In the genomic region with DNA sequence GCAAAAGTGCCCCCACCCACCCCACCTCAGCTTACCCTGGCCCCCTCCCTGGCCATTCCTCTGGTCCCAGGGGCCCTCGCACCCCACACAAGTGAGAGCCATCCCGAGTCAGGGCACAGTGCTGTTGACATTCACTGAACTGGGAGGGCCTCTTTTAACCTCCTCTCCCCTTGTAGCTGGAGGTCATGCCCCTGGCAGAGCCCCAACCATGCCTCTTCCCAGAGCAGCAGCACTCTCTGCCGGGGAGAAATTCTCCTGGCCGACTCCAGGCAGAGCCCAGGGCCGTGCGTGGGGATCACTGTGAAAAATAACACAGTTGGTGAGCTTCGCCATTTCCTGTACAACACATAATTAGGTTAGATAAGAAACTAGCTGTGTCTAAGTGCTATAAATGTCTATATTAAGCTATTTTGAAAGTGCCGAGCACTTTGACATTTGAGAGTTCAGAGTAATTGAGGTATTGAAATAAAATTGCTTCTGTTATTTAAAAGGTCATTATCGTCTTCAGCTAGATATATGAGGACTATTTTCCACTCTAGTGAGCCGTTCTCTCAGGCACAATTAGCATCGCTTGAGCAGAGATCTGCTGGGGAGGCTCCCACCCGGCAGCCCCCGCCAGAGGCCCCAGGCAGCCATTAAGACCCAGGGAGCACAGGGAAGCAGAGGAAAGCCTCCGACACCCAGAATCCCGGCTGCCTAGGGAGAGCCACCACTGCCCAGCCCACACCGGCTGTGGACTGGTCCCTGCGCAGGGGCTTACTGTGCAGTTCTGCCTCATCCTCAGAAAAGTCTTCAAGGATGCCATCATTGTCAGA, we compare ENCODE assay signal across 23 cellular contexts.
A peak's percentile ranks its signal among the peaks of the same experiment; 100 is the strongest.
DNase-seq lines count a peak whose midpoint lies in the region; ATAC-seq, FAIRE-seq and TF ChIP-seq lines count a peak whose summit lies in the region.
"Had no signal": no experiment of that assay in that cellular context is flagged by ENCODE, and none has a peak within 500 bp of the region (broad histone marks: within the 10 kb centered on the region; RNA-seq: fewer than 3 reads in every experiment).

No MANE protein-coding gene starts in this region.

- CTCF ChIA-PET in WTC11 (lab: Charles Lee) = interaction anchor here (0.9 to 1.5 kb wide), 7 partner anchors 11 to 517 kb away, joined by 3 to 9 read pairs (median 4); no protein-coding TSS in a partner anchor

- no peak overlapping the region for H3K27ac ChIP-seq in aorta (ENCODE audit: low read depth in 1 of 2, low read length in 2 of 2)
- H3K27ac ChIP-seq: esophagus muscularis mucosa, vagina had no signal

- no peaks in the 10 kb centered on the region for H3K4me1 ChIP-seq in aorta (ENCODE audit: control insufficient read depth in 1 of 2, insufficient read depth in 2 of 2, low read length in 2 of 2)
- H3K4me1 ChIP-seq: HAP-1 had no signal

- TF ChIP-seq CTCF in WTC11 (IDR thresholded peaks at IDR 0.05) = no peak

- POLR2A ChIA-PET in WTC11 (lab: Charles Lee) = interaction anchor here (0.6 kb wide), 1 partner anchor 105 kb away, joined by 3 read pairs; no protein-coding TSS in a partner anchor

- H3K4me3 Mint-ChIP-seq in WTC11 = no peak overlapping the region
- H3K4me3 Mint-ChIP-seq in activated CD4-positive, alpha-beta T cell treated with anti-CD3 and anti-CD28 coated beads, Interleukin-2, amount 10 ng/mL, durations not matched to agents 24 days and 14 days = no peak overlapping the region
- H3K4me3 Mint-ChIP-seq: activated CD8-positive, alpha-beta memory T cell treated with anti-CD3 and anti-CD28 coated beads, Interleukin-2, amount 10 ng/mL, durations not matched to agents 7 days and 5 days; activated naive CD4-positive, alpha-beta T cell treated with anti-CD3 and anti-CD28 coated beads, Interleukin-2, amount 50 U/mL, for 24 hours; activated T-helper 1 cell treated with anti-CD3 and anti-CD28 coated beads, Interleukin-12 subunit alpha, Interleukin-12 subunit beta, Interleukin-2, Interleukin-4 antibody, amounts not matched to agents 30 ng/mL and 10 ng/mL and 1 ng/mL, durations not matched to agents 14 hours and 24 hours and 36 hours; B cell; effector memory CD8-positive, alpha-beta T cell; neural crest cell had no signal

- H3K4me1 Mint-ChIP-seq in WTC11 = peaks cover 13% of the 10 kb centered on the region
- no peaks in the 10 kb centered on the region for H3K4me1 Mint-ChIP-seq in activated CD4-positive, alpha-beta T cell treated with anti-CD3 and anti-CD28 coated beads, Interleukin-2, amount 10 ng/mL, durations not matched to agents 24 days and 14 days
- H3K4me1 Mint-ChIP-seq: activated CD8-positive, alpha-beta memory T cell treated with anti-CD3 and anti-CD28 coated beads, Interleukin-2, amount 10 ng/mL, durations not matched to agents 7 days and 5 days; activated naive CD4-positive, alpha-beta T cell treated with anti-CD3 and anti-CD28 coated beads, Interleukin-2, amount 50 U/mL, for 24 hours; B cell had no signal

- intact Hi-C loops in Right ventricle myocardium inferior (cut with DNase I) (loop anchor here (2.0 kb wide), 1 partner anchor 21 kb away; no protein-coding TSS in a partner anchor), cardiac septum (cut with DNase I) (no loop called here), aorta (cut with DNase I) (no loop called here)
- intact Hi-C loops in activated CD4-positive, alpha-beta T cell treated with anti-CD3 and anti-CD28 coated beads, Interleukin-2, amount 10 ng/mL, durations not matched to agents 24 days and 14 days (cut with micrococcal nuclease) = no loop called here

- no peaks in the 10 kb centered on the region; the same call in 1 of the 2 replicates for H3K36me3 Mint-ChIP-seq in WTC11
- no peaks in the 10 kb centered on the region for H3K36me3 Mint-ChIP-seq in activated CD4-positive, alpha-beta T cell treated with anti-CD3 and anti-CD28 coated beads, Interleukin-2, amount 10 ng/mL, durations not matched to agents 24 days and 14 days (ENCODE audit: low read depth)
- H3K36me3 Mint-ChIP-seq: activated CD8-positive, alpha-beta memory T cell treated with anti-CD3 and anti-CD28 coated beads, Interleukin-2, amount 10 ng/mL, durations not matched to agents 7 days and 5 days; activated naive CD4-positive, alpha-beta T cell treated with anti-CD3 and anti-CD28 coated beads, Interleukin-2, amount 50 U/mL, for 24 hours had no signal

- no peaks in the 10 kb centered on the region for H3K27me3 ChIP-seq in aorta (ENCODE audit: control insufficient read depth in 1 of 2, insufficient read depth in 2 of 2, low read length in 1 of 2)
- H3K27me3 ChIP-seq: esophagus muscularis mucosa, MG63, vagina had no signal

- no peaks in the 10 kb centered on the region for H3K36me3 ChIP-seq in aorta (ENCODE audit: control insufficient read depth in 1 of 2, insufficient read depth in 2 of 2, low read length in 1 of 2)
- H3K36me3 ChIP-seq: esophagus muscularis mucosa, HAP-1, MG63, vagina had no signal

- DNase-seq in Right ventricle myocardium inferior (ENCODE audit: missing footprints) (no peak), cardiac septum (ENCODE audit: low spot score) (no peak), WTC11 (ENCODE audit: low spot score) (no peak), left kidney (ENCODE audit: low read depth, low spot score) (peak; percentile 71), aorta (no peak), frontal cortex (ENCODE audit: low spot score in 2 of 2) (no peak)
- no peak for DNase-seq in activated CD4-positive, alpha-beta T cell treated with anti-CD3 and anti-CD28 coated beads, Interleukin-2, amount 10 ng/mL, durations not matched to agents 24 days and 14 days
- DNase-seq: activated CD4-positive, alpha-beta T cell treated with anti-CD3 and anti-CD28 coated beads for 4 hours; activated CD8-positive, alpha-beta memory T cell treated with anti-CD3 and anti-CD28 coated beads, Interleukin-2, amount 10 ng/mL, durations not matched to agents 7 days and 5 days; effector memory CD8-positive, alpha-beta T cell; left colon; MG63; NCI-H524 had no signal

- no peak overlapping the region for H3K27ac Mint-ChIP-seq in WTC11
- H3K27ac Mint-ChIP-seq in activated CD4-positive, alpha-beta T cell treated with anti-CD3 and anti-CD28 coated beads, Interleukin-2, amount 10 ng/mL, durations not matched to agents 24 days and 14 days = no peak overlapping the region
- H3K27ac Mint-ChIP-seq: activated CD8-positive, alpha-beta memory T cell treated with anti-CD3 and anti-CD28 coated beads, Interleukin-2, amount 10 ng/mL, durations not matched to agents 7 days and 5 days; activated naive CD4-positive, alpha-beta T cell treated with anti-CD3 and anti-CD28 coated beads, Interleukin-2, amount 50 U/mL, for 24 hours; B cell; effector memory CD8-positive, alpha-beta T cell had no signal

- H3K4me3 ChIP-seq in aorta (ENCODE audit: low read length in 2 of 2) = no peak overlapping the region
- H3K4me3 ChIP-seq: esophagus muscularis mucosa, HAP-1, MG63, vagina had no signal

- 45 to 46% methylated on average over 17 of the region's 17 CpGs for WGBS in aorta, 2 donors

- H3K9me3 Mint-ChIP-seq in WTC11 = peaks cover 8% of the 10 kb centered on the region
- no peaks in the 10 kb centered on the region for H3K9me3 Mint-ChIP-seq in activated CD4-positive, alpha-beta T cell treated with anti-CD3 and anti-CD28 coated beads, Interleukin-2, amount 10 ng/mL, durations not matched to agents 24 days and 14 days
- H3K9me3 Mint-ChIP-seq: activated naive CD4-positive, alpha-beta T cell treated with anti-CD3 and anti-CD28 coated beads, Interleukin-2, amount 50 U/mL, for 24 hours; activated T-helper 1 cell treated with anti-CD3 and anti-CD28 coated beads, Interleukin-12 subunit alpha, Interleukin-12 subunit beta, Interleukin-2, Interleukin-4 antibody, amounts not matched to agents 30 ng/mL and 10 ng/mL and 1 ng/mL, durations not matched to agents 14 hours and 24 hours and 36 hours; effector memory CD8-positive, alpha-beta T cell; neural crest cell had no signal

- ATAC-seq in Right ventricle myocardium inferior (peak; percentile 90), WTC11 (peak; percentile 39), aorta (ENCODE audit: low FRiP score) (peak; percentile 60), GM18520 (IDR thresholded peaks at IDR 0.05; ENCODE audit: unreplicated experiment) (no peak)
- ATAC-seq: activated CD8-positive, alpha-beta memory T cell treated with anti-CD3 and anti-CD28 coated beads, Interleukin-2, amount 10 ng/mL, durations not matched to agents 7 days and 5 days; effector memory CD8-positive, alpha-beta T cell; left colon had no signal

- H3K9me3 ChIP-seq in aorta (ENCODE audit: control insufficient read depth, low read length) = no peaks in the 10 kb centered on the region
- H3K9me3 ChIP-seq: esophagus muscularis mucosa, HAP-1, MG63, vagina had no signal

- H3K27me3 Mint-ChIP-seq in WTC11 (ENCODE audit: low read depth) = no peaks in the 10 kb centered on the region
- no peaks in the 10 kb centered on the region for H3K27me3 Mint-ChIP-seq in activated CD4-positive, alpha-beta T cell treated with anti-CD3 and anti-CD28 coated beads, Interleukin-2, amount 10 ng/mL, durations not matched to agents 24 days and 14 days
- H3K27me3 Mint-ChIP-seq: activated naive CD4-positive, alpha-beta T cell treated with anti-CD3 and anti-CD28 coated beads, Interleukin-2, amount 50 U/mL, for 24 hours had no signal

- FAIRE-seq in frontal cortex (lab: Jason Lieb, UNC) = no peak
- FAIRE-seq: A204.1, TTC549 had no signal

TF ChIP-seq in WTC11, 78 proteins besides CTCF, POLR2A, EP300 and RAD21 (continues in another document):
- TF ChIP-seq, protein P1, sequence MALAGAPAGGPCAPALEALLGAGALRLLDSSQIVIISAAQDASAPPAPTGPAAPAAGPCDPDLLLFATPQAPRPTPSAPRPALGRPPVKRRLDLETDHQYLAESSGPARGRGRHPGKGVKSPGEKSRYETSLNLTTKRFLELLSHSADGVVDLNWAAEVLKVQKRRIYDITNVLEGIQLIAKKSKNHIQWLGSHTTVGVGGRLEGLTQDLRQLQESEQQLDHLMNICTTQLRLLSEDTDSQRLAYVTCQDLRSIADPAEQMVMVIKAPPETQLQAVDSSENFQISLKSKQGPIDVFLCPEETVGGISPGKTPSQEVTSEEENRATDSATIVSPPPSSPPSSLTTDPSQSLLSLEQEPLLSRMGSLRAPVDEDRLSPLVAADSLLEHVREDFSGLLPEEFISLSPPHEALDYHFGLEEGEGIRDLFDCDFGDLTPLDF (CRISPR knock-in tag; IDR thresholded peaks at IDR 0.05) = no peak
- TF ChIP-seq, protein P2, sequence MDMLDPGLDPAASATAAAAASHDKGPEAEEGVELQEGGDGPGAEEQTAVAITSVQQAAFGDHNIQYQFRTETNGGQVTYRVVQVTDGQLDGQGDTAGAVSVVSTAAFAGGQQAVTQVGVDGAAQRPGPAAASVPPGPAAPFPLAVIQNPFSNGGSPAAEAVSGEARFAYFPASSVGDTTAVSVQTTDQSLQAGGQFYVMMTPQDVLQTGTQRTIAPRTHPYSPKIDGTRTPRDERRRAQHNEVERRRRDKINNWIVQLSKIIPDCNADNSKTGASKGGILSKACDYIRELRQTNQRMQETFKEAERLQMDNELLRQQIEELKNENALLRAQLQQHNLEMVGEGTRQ (CRISPR knock-in tag; IDR thresholded peaks at IDR 0.05) = no peak
- TF ChIP-seq CREB1 (CRISPR knock-in tag; IDR thresholded peaks at IDR 0.05) = no peak
- no peak for TF ChIP-seq FOXK1 (CRISPR knock-in tag; IDR thresholded peaks at IDR 0.05)
- TF ChIP-seq, protein P3, sequence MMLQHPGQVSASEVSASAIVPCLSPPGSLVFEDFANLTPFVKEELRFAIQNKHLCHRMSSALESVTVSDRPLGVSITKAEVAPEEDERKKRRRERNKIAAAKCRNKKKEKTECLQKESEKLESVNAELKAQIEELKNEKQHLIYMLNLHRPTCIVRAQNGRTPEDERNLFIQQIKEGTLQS (CRISPR knock-in tag; conservative IDR thresholded peaks at IDR 0.05) = no peak
